ENCODE assay signal across 9 cellular contexts in genomic region chr14:61322799-61323290, GRCh38. TPM values are rescaled to one million over a fixed set of nuclear protein-coding genes. Genes with fewer than 3 reads are reported as not detected.
DNase-seq lines count a peak whose midpoint lies in the region; ATAC-seq, FAIRE-seq and TF ChIP-seq lines count a peak whose summit lies in the region.
"Had no signal": no experiment of that assay in that cellular context is flagged by ENCODE, and none has a peak within 500 bp of the region (broad histone marks: within the 10 kb centered on the region; RNA-seq: fewer than 3 reads in every experiment).

No MANE protein-coding gene starts in this region.

- peak; percentile 41 for DNase-seq in activated gamma-delta T cell treated with Interleukin-2 at 50 U/mL for 16 hours
- DNase-seq in activated gamma-delta T cell (lab: John Stamatoyannopoulos, UW): no peak
- peak; percentile 25 for DNase-seq in activated CD4-positive, alpha-beta T cell treated with anti-CD3 and anti-CD28 coated beads for 1 hour
- peak; percentile 80 for DNase-seq in endothelial cell of umbilical vein (ENCODE audit: low read depth, low spot score)
- DNase-seq in prostate gland (ENCODE audit: low spot score): peak; percentile 53
- DNase-seq in HuH-7.5 (ENCODE audit: low spot score): no peak

- intact Hi-C loops in endothelial cell of umbilical vein (cut with micrococcal nuclease): loop anchor here (1.0 kb wide), 2 partner anchors 21 to 239 kb away; no protein-coding TSS in a partner anchor
- intact Hi-C loops in prostate gland (cut with DNase I): no loop called here

- no peaks in the 10 kb centered on the region for H3K27me3 ChIP-seq in endothelial cell of umbilical vein (ENCODE audit: control insufficient read depth in 2 of 2, insufficient read depth in 2 of 2, low read length in 2 of 2)
- H3K27me3 ChIP-seq in prostate gland (replicated peaks; ENCODE audit: insufficient read depth): no peaks in the 10 kb centered on the region

- ATAC-seq in HG03378 (IDR thresholded peaks at IDR 0.05; ENCODE audit: unreplicated experiment) (no peak), GM18858 (IDR thresholded peaks at IDR 0.05; ENCODE audit: unreplicated experiment) (no peak)

- no peaks in the 10 kb centered on the region for H3K9me1 ChIP-seq in endothelial cell of umbilical vein (replicated peaks; ENCODE audit: control insufficient read depth, extremely low read depth, insufficient read depth, low read length)

- POLR2A ChIA-PET in endothelial cell of umbilical vein (lab: Charles Lee): interaction anchor here (0.6 to 1.2 kb wide), 4 partner anchors 11 to 676 kb away, joined by 3 to 9 read pairs (median 3); no protein-coding TSS in a partner anchor

- H3K27ac ChIP-seq in endothelial cell of umbilical vein (ENCODE audit: insufficient read depth, low read depth, low read length) (peak overlapping the region; percentile 66), prostate gland (peak overlapping the region; percentile 87 to 89)

- H3K4me3 ChIP-seq in endothelial cell of umbilical vein (replicated peaks in 1 of 3; ENCODE audit: insufficient read depth in 1 of 3, low read depth in 1 of 3, low read length in 3 of 3): peak overlapping the region; percentile 55 to 90 (median 68)
- peak overlapping the region; percentile 69 for H3K4me3 ChIP-seq in prostate gland

- TF ChIP-seq POLR2A in endothelial cell of umbilical vein (IDR thresholded peaks at IDR 0.05; ENCODE audit: low read depth, low read length) (no peak), prostate gland (IDR thresholded peaks at IDR 0.05) (no peak)

- 6% methylated on average over 13 of the region's 13 CpGs for WGBS in prostate gland

- peaks cover 60% of the 10 kb centered on the region for H3K79me2 ChIP-seq in endothelial cell of umbilical vein (ENCODE audit: control insufficient read depth, insufficient read depth, low read length)

- peak; percentile 77 for FAIRE-seq in endothelial cell of umbilical vein (lab: Jason Lieb, UNC)

- no peaks in the 10 kb centered on the region for H3K36me3 ChIP-seq in endothelial cell of umbilical vein (ENCODE audit: control insufficient read depth in 2 of 2, extremely low read depth in 1 of 2, insufficient read depth in 2 of 2, low read length in 2 of 2)
- H3K36me3 ChIP-seq in prostate gland: no peaks in the 10 kb centered on the region

- CTCF ChIA-PET in endothelial cell of umbilical vein (lab: Charles Lee): interaction anchor here (1.3 to 4.2 kb wide), 12 partner anchors 15 to 515 kb away, joined by 3 to 23 read pairs (median 5); no protein-coding TSS in a partner anchor

- BruUV-seq in endothelial cell of umbilical vein (replicated peaks; lab: Mats Ljungman, UMichigan): TSS peak; percentile 14

- H3K4me1 ChIP-seq in endothelial cell of umbilical vein (ENCODE audit: control insufficient read depth, extremely low read depth, insufficient read depth, low read length) (peaks cover 34% of the 10 kb centered on the region), prostate gland (replicated peaks) (no peaks in the 10 kb centered on the region)

- H4K20me1 ChIP-seq in endothelial cell of umbilical vein (replicated peaks; ENCODE audit: control insufficient read depth, extremely low read depth, insufficient read depth, low read length): peaks cover 2% of the 10 kb centered on the region

- H2AFZ ChIP-seq in endothelial cell of umbilical vein (ENCODE audit: low read depth, low read length): no peak overlapping the region

- TF ChIP-seq CTCF in endothelial cell of umbilical vein (IDR thresholded peaks at IDR 0.05; ENCODE audit: extremely low read depth in 1 of 2, insufficient read depth in 1 of 2, low read depth in 1 of 2, low read length in 2 of 2) (no peak), prostate gland (IDR thresholded peaks at IDR 0.05) (no peak)

- peak overlapping the region; percentile 90 for H3K4me2 ChIP-seq in endothelial cell of umbilical vein (ENCODE audit: insufficient read depth, low read length)

- H3K9me3 ChIP-seq in endothelial cell of umbilical vein (replicated peaks; ENCODE audit: control insufficient read depth, insufficient read depth, low read length) (no peaks in the 10 kb centered on the region), prostate gland (no peaks in the 10 kb centered on the region)

- dilution Hi-C loops in endothelial cell of umbilical vein (cut with MboI; ENCODE audit: extremely low pct_ligation_motif_present, low sequenced_read_pairs): no loop called here

- peak overlapping the region; percentile 83 for H3K9ac ChIP-seq in endothelial cell of umbilical vein (replicated peaks; ENCODE audit: extremely low read depth, insufficient read depth, low read length)

TF ChIP-seq in endothelial cell of umbilical vein, 7 proteins besides CTCF, POLR2A, EP300 and RAD21:
- TF ChIP-seq POLR2AphosphoS5 (IDR thresholded peaks at IDR 0.05; ENCODE audit: insufficient read depth, low read depth, low read length) (no peak), GATA2 (IDR thresholded peaks at IDR 0.05; ENCODE audit: insufficient read depth, insufficient read length, low read depth, low read length) (no peak), FOS (IDR thresholded peaks at IDR 0.05; ENCODE audit: borderline replicate concordance, insufficient read depth, low read length) (no peak), JUN (IDR thresholded peaks at IDR 0.05; ENCODE audit: borderline replicate concordance, insufficient read depth, insufficient read length, low read depth) (no peak), MAX (IDR thresholded peaks at IDR 0.05; ENCODE audit: insufficient read depth, insufficient read length) (peak; percentile 88), MYC (IDR thresholded peaks at IDR 0.05; ENCODE audit: low read depth, low read length) (peak; percentile 70), EZH2 (IDR thresholded peaks at IDR 0.05; ENCODE audit: borderline replicate concordance, low read depth, low read length, severe bottlenecking) (no peak)

RNA-seq across cellular contexts. Expression of gene PRKCH, which starts 1.5 kb away (rescaled TPM):
- total RNA-seq in endothelial cell of umbilical vein (101 and 103 TPM in 2 replicates), prostate gland (10 to 100 TPM; 27.6 to 33.9 TPM)
- 97.7 and 100 TPM in 2 replicates for polyA plus RNA-seq in endothelial cell of umbilical vein
- polyA plus RNA-seq in endothelial cell of umbilical vein (2011; cell fraction: cytosol; rRNA removed): 113 and 120 TPM in 2 replicates
- polyA plus RNA-seq in endothelial cell of umbilical vein (2011; cell fraction: nucleus; rRNA removed): 105 and 108 TPM in 2 replicates
- 54.4 and 93.2 TPM in 2 replicates for polyA plus RNA-seq in endothelial cell of umbilical vein (2012)
- polyA minus RNA-seq in endothelial cell of umbilical vein: 323 and 360 TPM in 2 replicates
- polyA minus RNA-seq in endothelial cell of umbilical vein (2011; cell fraction: cytosol; rRNA and poly(A)+ RNA removed): 1.2 TPM
- polyA minus RNA-seq in endothelial cell of umbilical vein (2011; cell fraction: nucleus; rRNA and poly(A)+ RNA removed): 293 and 389 TPM in 2 replicates

RNA-seq across cellular contexts. Expression of gene TMEM30B, which starts 41.7 kb away (rescaled TPM):
- total RNA-seq in endothelial cell of umbilical vein (0.25 and 0.35 TPM in 2 replicates), prostate gland (10 to 100 TPM; 57.1 to 98.5 TPM)
- 0.32 and 0.37 TPM in 2 replicates for polyA plus RNA-seq in endothelial cell of umbilical vein
- 0.10 and 0.28 TPM in 2 replicates for polyA plus RNA-seq in endothelial cell of umbilical vein (2011; cell fraction: cytosol; rRNA removed)
- 0.08 and 0.10 TPM in 2 replicates for polyA plus RNA-seq in endothelial cell of umbilical vein (2011; cell fraction: nucleus; rRNA removed)
- polyA plus RNA-seq in endothelial cell of umbilical vein (2012): 0.11 and 0.42 TPM in 2 replicates
- polyA minus RNA-seq in endothelial cell of umbilical vein: 0.12 and 0.76 TPM in 2 replicates
- not detected for polyA minus RNA-seq in endothelial cell of umbilical vein (2011; cell fraction: cytosol; rRNA and poly(A)+ RNA removed)
- polyA minus RNA-seq in endothelial cell of umbilical vein (2011; cell fraction: nucleus; rRNA and poly(A)+ RNA removed): 0.19 TPM in 1 of 2 replicates, not detected in the other
- total RNA-seq: Daoy had no signal

Comparison
In these comparisons a context has a peak if more than half of its experiments do, and no peak if none do; other contexts are left out.
1. DNase-seq: peak in activated gamma-delta T cell treated with Interleukin-2 at 50 U/mL for 16 hours (single experiment), activated CD4-positive, alpha-beta T cell treated with anti-CD3 and anti-CD28 coated beads for 1 hour (single experiment), endothelial cell of umbilical vein (single experiment) and prostate gland (single experiment); none in activated gamma-delta T cell (single experiment) and HuH-7.5 (single experiment).
2. RNA of gene TMEM30B, which starts 41.7 kb away (total RNA-seq): 57.1 to 98.5 TPM in prostate gland; 0.25 to 0.35 TPM in endothelial cell of umbilical vein; every median in the first group is over 10 times any median in the second.